12 cellular contexts compared by ENCODE assay signal in genomic region chr5:170287532-170287931, GRCh38. TPM values are rescaled to one million over a fixed set of nuclear protein-coding genes. Genes with fewer than 3 reads are reported as not detected.
DNase-seq lines count a peak whose midpoint lies in the region; ATAC-seq and TF ChIP-seq lines count a peak whose summit lies in the region.
"Had no signal": no experiment of that assay in that cellular context is flagged by ENCODE, and none has a peak within 500 bp of the region (broad histone marks: within the 10 kb centered on the region; RNA-seq: fewer than 3 reads in every experiment).

No MANE protein-coding gene starts in this region.

- peaks cover 0 to 15% (median 9%) of the 10 kb centered on the region in 4 donors for H3K4me1 ChIP-seq in sigmoid colon
- no peaks in the 10 kb centered on the region for H3K4me1 ChIP-seq in GM23248 (ENCODE audit: insufficient read depth)

- peaks cover 90 to 99% of the 10 kb centered on the region in 2 donors for H3K4me1 Mint-ChIP-seq in effector memory CD8-positive, alpha-beta T cell (ENCODE audit: low read depth in 2 of 2)

- H2AFZ ChIP-seq in GM23248 = no peak overlapping the region

- TF ChIP-seq EP300 in sigmoid colon (IDR thresholded peaks at IDR 0.05) = no peak

- no peak for TF ChIP-seq POLR2A in sigmoid colon (IDR thresholded peaks at IDR 0.05)

- peak overlapping the region; percentile 88 to 95 for H3K27ac Mint-ChIP-seq in effector memory CD8-positive, alpha-beta T cell

- no peaks in the 10 kb centered on the region for H4K20me1 ChIP-seq in GM23248 (ENCODE audit: insufficient read depth)

- H3F3A ChIP-seq in GM23248 (ENCODE audit: insufficient read depth) = no peaks in the 10 kb centered on the region

- H3K27ac ChIP-seq in sigmoid colon (peak overlapping the region; percentile 47 to 62 (median 51)), GM23248 (no peak overlapping the region)

- no peaks in the 10 kb centered on the region for H3K9me3 ChIP-seq in sigmoid colon
- H3K9me3 ChIP-seq in GM23248 (ENCODE audit: low read depth) = no peaks in the 10 kb centered on the region

- 29 to 56% methylated on average over 1 of the region's 1 CpG for WGBS in sigmoid colon, 2 donors
- WGBS in GM23248 (ENCODE audit: low coverage in 1 of 2, low lambda C conversion rate in 2 of 2, missing lambda C conversion rate in 2 of 2), 2 experiments = 0% methylated on average over 1 of the region's 1 CpG

- peaks cover 95% of the 10 kb centered on the region for H3K36me3 Mint-ChIP-seq in effector memory CD8-positive, alpha-beta T cell (ENCODE audit: insufficient read depth)

- in situ Hi-C loops in G401 (cut with HindIII; ENCODE audit: low sequenced_read_pairs) (no loop called here), GM23248 (cut with MboI) (no loop called here)

- H3K36me3 ChIP-seq in sigmoid colon = no peaks in the 10 kb centered on the region
- no peaks in the 10 kb centered on the region for H3K36me3 ChIP-seq in GM23248 (ENCODE audit: low read depth)

- peak; percentile 13 for ATAC-seq in effector memory CD8-positive, alpha-beta T cell (replicated peaks)
- no peak for ATAC-seq in GM21723 (IDR thresholded peaks at IDR 0.05; ENCODE audit: unreplicated experiment)
- ATAC-seq in HG03469 (IDR thresholded peaks at IDR 0.05; ENCODE audit: unreplicated experiment) = no peak
- ATAC-seq in HG03280 (IDR thresholded peaks at IDR 0.05; ENCODE audit: unreplicated experiment) = no peak

- intact Hi-C loops in sigmoid colon (cut with DNase I) = no loop called here

- H3K9me3 Mint-ChIP-seq in effector memory CD8-positive, alpha-beta T cell = no peaks in the 10 kb centered on the region

- H3K9me2 ChIP-seq in GM23248 (ENCODE audit: insufficient read depth) = no peaks in the 10 kb centered on the region

- DNase-seq in G401 (ENCODE audit: low spot score) (peak; percentile 19), SIG-M5 treated with dmso at 0.1 percent for 504 hours (lab: John Stamatoyannopoulos, UW; ENCODE audit: unreplicated experiment) (peak; percentile 84), sigmoid colon (peak; percentile 88), GM23248 (no peak)
- DNase-seq in effector memory CD8-positive, alpha-beta T cell = no peak
- DNase-seq: activated CD4-positive, alpha-beta T cell treated with anti-CD3 and anti-CD28 coated beads for 4 hours; occipital lobe had no signal

- no peaks in the 10 kb centered on the region for H3K79me2 ChIP-seq in GM23248 (ENCODE audit: insufficient read depth)

- no peak overlapping the region for H3K4me2 ChIP-seq in GM23248 (ENCODE audit: unreplicated experiment)

- peak overlapping the region; percentile 100 for H3K4me3 Mint-ChIP-seq in effector memory CD8-positive, alpha-beta T cell

- H3K4me3 ChIP-seq in sigmoid colon (no peak overlapping the region), GM23248 (no peak overlapping the region)

- no peak for TF ChIP-seq CTCF in sigmoid colon (IDR thresholded peaks at IDR 0.05)

- no peaks in the 10 kb centered on the region for H3K27me3 Mint-ChIP-seq in effector memory CD8-positive, alpha-beta T cell

- no peak overlapping the region for H3K9ac ChIP-seq in GM23248

- H3K27me3 ChIP-seq in sigmoid colon = no peaks in the 10 kb centered on the region
- peaks cover 25% of the 10 kb centered on the region for H3K27me3 ChIP-seq in GM23248 (replicated peaks; ENCODE audit: insufficient read depth)

RNA-seq across cellular contexts. Expression of gene LCP2, which starts 10.0 kb away (rescaled TPM):
- total RNA-seq in G401 (2014; rRNA removed; shearing (Covaris generic)) = not detected in 2 replicates
- 10 to 100 TPM; 10.2 to 17.2 (median 13.6) TPM for total RNA-seq in sigmoid colon
- polyA plus RNA-seq in sigmoid colon = 10 to 100 TPM in 1 of 3 donors, 1 to 10 TPM in 2; 5.4 to 22.3 (median 8.6) TPM
- total RNA-seq in GM23248 (2014; rRNA removed; shearing (Covaris generic)) = not detected in 2 replicates
- not detected in 2 replicates for polyA plus RNA-seq in GM23248 (2016; fragmentation: Nextera tagmentation; extraction: Ambion mirVana)
- total RNA-seq: Daoy had no signal

RNA-seq across cellular contexts. Expression of gene C5orf58, which starts 54.7 kb away (rescaled TPM):
- not detected in 2 replicates for total RNA-seq in G401 (2014; rRNA removed; shearing (Covaris generic))
- total RNA-seq in sigmoid colon = not detected
- polyA plus RNA-seq in sigmoid colon = not detected
- total RNA-seq in GM23248 (2014; rRNA removed; shearing (Covaris generic)) = not detected in 2 replicates
- polyA plus RNA-seq in GM23248 (2016; fragmentation: Nextera tagmentation; extraction: Ambion mirVana) = not detected in 2 replicates
- total RNA-seq: Daoy, dermis microvascular lymphatic vessel endothelial cell, occipital lobe had no signal

Comparison
In these comparisons a context has a peak if more than half of its experiments do, and no peak if none do; other contexts are left out.
1. DNase-seq: peak in G401 (single experiment), SIG-M5 treated with dmso at 0.1 percent for 504 hours (single experiment) and sigmoid colon (single experiment); none in effector memory CD8-positive, alpha-beta T cell (0 of 3) and GM23248 (single experiment).
2. RNA of gene LCP2, which starts 10.0 kb away (total RNA-seq): 10.2 to 17.2 TPM in sigmoid colon; not detected in G401 and not detected in GM23248; every median in the first group is over 10 times any median in the second.